Comparison of ENCODE assay signal across 8 cellular contexts in the genomic region with DNA sequence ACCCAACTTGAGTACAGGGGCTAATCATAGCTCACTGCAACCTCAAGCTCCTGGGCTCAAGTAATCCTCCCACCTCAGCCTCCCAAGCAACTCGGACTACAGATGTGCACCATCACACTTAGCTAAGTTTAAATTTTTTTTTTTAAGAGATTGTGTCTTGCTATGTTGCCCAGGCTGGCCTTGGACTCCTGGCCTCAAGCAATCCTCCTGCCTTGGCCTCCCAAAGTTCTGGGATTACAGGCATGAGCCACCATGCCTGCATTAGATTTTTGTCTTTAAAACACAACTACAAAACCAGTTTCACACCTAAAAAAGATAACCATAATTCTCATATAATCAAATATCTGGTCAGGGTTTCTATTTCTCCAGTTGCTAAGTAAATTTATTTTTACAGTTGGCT.
"Had no signal": no experiment of that assay in that cellular context is flagged by ENCODE, and none has a peak within 500 bp of the region (broad histone marks: within the 10 kb centered on the region; RNA-seq: fewer than 3 reads in every experiment).

No MANE protein-coding gene starts in this region.

- H3K27me3 Mint-ChIP-seq: IgD-negative memory B cell had no signal

- H3K4me3 ChIP-seq: GM23248, HAP-1 had no signal

- H3K9me3 ChIP-seq: HAP-1 had no signal

- H3K9ac ChIP-seq: GM23248 had no signal

- H3K9me3 Mint-ChIP-seq: IgD-negative memory B cell had no signal

- FAIRE-seq: HTR-8/SVneo had no signal

- H3K4me3 Mint-ChIP-seq: HFFc6 had no signal

- H3K27ac ChIP-seq: GM23248 had no signal

- ATAC-seq: HCT116 had no signal

- H3K4me1 ChIP-seq: HAP-1 had no signal

- H3K36me3 ChIP-seq: HAP-1 had no signal

- DNase-seq: GM23248, GOT3, H7, HFFc6 had no signal

- H2AFZ ChIP-seq: GM23248 had no signal

- H3K27ac Mint-ChIP-seq: HFFc6, IgD-negative memory B cell had no signal
